In the genomic region with DNA sequence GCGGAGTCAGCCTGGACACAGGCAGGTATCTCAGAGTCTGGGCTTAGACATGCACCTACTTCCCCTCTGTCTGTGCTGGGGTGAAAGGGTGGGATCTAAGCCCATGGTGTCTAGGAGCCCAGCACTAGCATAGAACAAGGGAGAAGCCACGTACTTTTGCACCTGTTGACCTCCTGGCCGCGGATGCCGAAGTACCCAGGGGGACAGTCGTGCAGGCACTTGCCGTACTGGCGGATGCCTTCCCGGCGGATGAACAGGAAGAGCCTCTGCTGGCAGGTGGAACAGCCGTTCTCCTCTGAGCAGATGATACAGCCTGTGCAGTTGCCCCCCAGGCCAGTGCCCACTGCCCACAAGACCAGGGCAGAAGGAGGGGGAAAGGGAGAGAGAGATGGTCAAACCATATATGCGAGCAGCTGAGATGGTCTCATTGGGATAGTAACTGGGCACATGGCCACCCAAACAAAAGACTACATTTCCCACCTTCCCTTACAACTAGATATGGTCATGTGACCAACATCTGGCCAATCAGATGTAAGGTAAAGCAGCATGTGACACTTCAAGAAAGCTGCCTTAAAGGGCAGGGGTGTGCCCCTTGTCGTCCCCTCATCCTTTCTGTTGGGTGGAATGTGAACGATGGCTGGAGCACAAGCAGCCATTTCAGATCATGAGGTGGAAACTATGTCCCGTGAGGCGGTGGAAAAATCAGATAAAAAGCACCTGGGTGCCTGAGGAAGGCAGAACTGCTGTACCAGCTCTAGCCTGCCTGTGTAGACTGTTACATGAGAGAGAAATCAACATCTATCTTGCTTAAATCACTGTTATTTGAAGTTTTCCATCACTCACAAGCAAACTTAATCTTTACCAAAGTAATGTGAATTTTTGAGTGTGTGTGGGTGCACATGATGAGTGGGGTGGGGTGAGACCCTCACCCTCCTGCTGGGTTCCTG, we compare ENCODE assay signal across 9 cellular contexts. TPM values are rescaled to one million over a fixed set of nuclear protein-coding genes. Genes with fewer than 3 reads are reported as not detected.
DNase-seq lines count a peak whose midpoint lies in the region; ATAC-seq and TF ChIP-seq lines count a peak whose summit lies in the region.
"Had no signal": no experiment of that assay in that cellular context is flagged by ENCODE, and none has a peak within 500 bp of the region (broad histone marks: within the 10 kb centered on the region; RNA-seq: fewer than 3 reads in every experiment).

No MANE protein-coding gene starts in this region.

- DNase-seq in EH (ENCODE audit: low read depth) (peak; percentile 63), SK-N-SH (peak; percentile 62), fibroblast of villous mesenchyme (ENCODE audit: low read depth) (peak; percentile 23), NCI-H2081 treated with DMSO at 0.1 percent for 48 hours (lab: John Stamatoyannopoulos, UW) (no peak)
- DNase-seq in activated CD4-positive, CD25-positive, alpha-beta regulatory T cell treated with anti-CD3 and anti-CD28 coated beads, Interleukin-2, amount 50 U/mL, for 72 hours, result no peak

- no peaks in the 10 kb centered on the region for H3K36me3 ChIP-seq in HEK293 (ENCODE audit: control insufficient read depth in 2 of 2, insufficient read depth in 1 of 2, low read length in 2 of 2)
- H3K36me3 ChIP-seq in SK-N-SH (replicated peaks in 1 of 2; ENCODE audit: control insufficient read depth in 1 of 2, insufficient read depth in 2 of 2, low read length in 1 of 2), result no peaks in the 10 kb centered on the region
- H3K36me3 ChIP-seq: tibial nerve had no signal

- H3F3A ChIP-seq in SK-N-SH (replicated peaks; ENCODE audit: insufficient read depth), result no peaks in the 10 kb centered on the region

- CTCF ChIA-PET in HEK293 (lab: Yijun Ruan, JAX) (interaction anchor here (0.7 to 13.9 kb wide), 2 partner anchors 11 to 156 kb away, joined by 3 to 99 read pairs; no protein-coding TSS in a partner anchor), SK-N-SH (lab: Yijun Ruan, JAX) (interaction anchor here (0.9 to 14.8 kb wide), 4 partner anchors 11 to 152 kb away, joined by 3 to 146 read pairs (median 15); no protein-coding TSS in a partner anchor)

- H2AFZ ChIP-seq in SK-N-SH (ENCODE audit: low read depth), result no peak overlapping the region

- POLR2A ChIA-PET in HEK293 (lab: Yijun Ruan, JAX) (no interaction called here), SK-N-SH (lab: Yijun Ruan, JAX) (no interaction called here)

- peaks cover 11% of the 10 kb centered on the region; the same call in 1 of the 2 replicates for H3K27me3 ChIP-seq in SK-N-SH (ENCODE audit: insufficient read depth)

- no peaks in the 10 kb centered on the region for H3K79me2 ChIP-seq in SK-N-SH (ENCODE audit: insufficient read depth)

- H3K9me3 ChIP-seq in HEK293 (ENCODE audit: control insufficient read depth, insufficient read depth, low read depth, low read length) (no peaks in the 10 kb centered on the region), SK-N-SH (no peaks in the 10 kb centered on the region)

- H3K9me2 ChIP-seq in SK-N-SH, result no peaks in the 10 kb centered on the region

- H3K27ac ChIP-seq in HEK293 (ENCODE audit: extremely low read depth, low read depth, low read length) (no peak overlapping the region), SK-N-SH (ENCODE audit: low read depth in 2 of 2, low read length in 1 of 2) (no peak overlapping the region)
- H3K27ac ChIP-seq: tibial nerve had no signal

- TF ChIP-seq RAD21 in SK-N-SH (IDR thresholded peaks at IDR 0.05; ENCODE audit: low read length), result no peak

- no peak for ATAC-seq in HG03196 (IDR thresholded peaks at IDR 0.05; ENCODE audit: unreplicated experiment)
- ATAC-seq: Right ventricle myocardium inferior had no signal

- WGBS in SK-N-SH (ENCODE audit: low lambda C conversion rate), result 60% methylated on average over 13 of the region's 16 CpGs

- no peak overlapping the region for H3K4me2 ChIP-seq in SK-N-SH

- no peak for TF ChIP-seq EP300 in SK-N-SH (IDR thresholded peaks at IDR 0.05; ENCODE audit: borderline replicate concordance in 1 of 2, low read depth in 1 of 2, low read length in 1 of 2)

- H4K20me1 ChIP-seq in SK-N-SH (ENCODE audit: insufficient read depth), result no peaks in the 10 kb centered on the region

- H3K4me1 ChIP-seq in HEK293 (ENCODE audit: control insufficient read depth, insufficient read depth, low read length) (no peaks in the 10 kb centered on the region), SK-N-SH (ENCODE audit: control insufficient read depth in 1 of 2, insufficient read depth in 2 of 2, low read depth in 1 of 2, low read length in 1 of 2) (no peaks in the 10 kb centered on the region; a peak in 1 of 4 replicates)
- H3K4me1 ChIP-seq: tibial nerve had no signal

- H3K9ac ChIP-seq in SK-N-SH, result no peak overlapping the region

- H3K4me3 ChIP-seq in HEK293 (ENCODE audit: low read depth, low read length) (no peak overlapping the region), SK-N-SH (ENCODE audit: low read depth in 2 of 2, low read length in 1 of 2) (no peak overlapping the region), fibroblast of villous mesenchyme (ENCODE audit: low read depth, low read length) (no peak overlapping the region)
- H3K4me3 ChIP-seq: tibial nerve had no signal

- TF ChIP-seq CTCF in HEK293 (tag by site-specific recombination; IDR thresholded peaks at IDR 0.05), result no peak
- TF ChIP-seq CTCF in SK-N-SH (IDR thresholded peaks at IDR 0.05), result no peak
- TF ChIP-seq CTCF in fibroblast of villous mesenchyme (IDR thresholded peaks at IDR 0.05; ENCODE audit: insufficient read depth, low read depth, low read length), result no peak

TF ChIP-seq in HEK293, 187 proteins besides CTCF, POLR2A, EP300 and RAD21:
- TF ChIP-seq ZNF16 (tag by site-specific recombination; IDR thresholded peaks at IDR 0.05; ENCODE audit: low read depth) (no peak), SCRT2 (tag by site-specific recombination; IDR thresholded peaks at IDR 0.05) (0 out of 2 replicates have a peak, but pooled peaks have one; percentile 22)

TF ChIP-seq in SK-N-SH, 30 proteins besides CTCF, POLR2A, EP300 and RAD21:
- TF ChIP-seq, protein P1, sequence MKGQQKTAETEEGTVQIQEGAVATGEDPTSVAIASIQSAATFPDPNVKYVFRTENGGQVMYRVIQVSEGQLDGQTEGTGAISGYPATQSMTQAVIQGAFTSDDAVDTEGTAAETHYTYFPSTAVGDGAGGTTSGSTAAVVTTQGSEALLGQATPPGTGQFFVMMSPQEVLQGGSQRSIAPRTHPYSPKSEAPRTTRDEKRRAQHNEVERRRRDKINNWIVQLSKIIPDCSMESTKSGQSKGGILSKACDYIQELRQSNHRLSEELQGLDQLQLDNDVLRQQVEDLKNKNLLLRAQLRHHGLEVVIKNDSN (IDR thresholded peaks at IDR 0.05; ENCODE audit: borderline replicate concordance, low read depth), result peak; percentile 90
- no peak for TF ChIP-seq SIN3A (IDR thresholded peaks at IDR 0.05; ENCODE audit: borderline replicate concordance, low read depth, low read length)
- TF ChIP-seq, protein P2, sequence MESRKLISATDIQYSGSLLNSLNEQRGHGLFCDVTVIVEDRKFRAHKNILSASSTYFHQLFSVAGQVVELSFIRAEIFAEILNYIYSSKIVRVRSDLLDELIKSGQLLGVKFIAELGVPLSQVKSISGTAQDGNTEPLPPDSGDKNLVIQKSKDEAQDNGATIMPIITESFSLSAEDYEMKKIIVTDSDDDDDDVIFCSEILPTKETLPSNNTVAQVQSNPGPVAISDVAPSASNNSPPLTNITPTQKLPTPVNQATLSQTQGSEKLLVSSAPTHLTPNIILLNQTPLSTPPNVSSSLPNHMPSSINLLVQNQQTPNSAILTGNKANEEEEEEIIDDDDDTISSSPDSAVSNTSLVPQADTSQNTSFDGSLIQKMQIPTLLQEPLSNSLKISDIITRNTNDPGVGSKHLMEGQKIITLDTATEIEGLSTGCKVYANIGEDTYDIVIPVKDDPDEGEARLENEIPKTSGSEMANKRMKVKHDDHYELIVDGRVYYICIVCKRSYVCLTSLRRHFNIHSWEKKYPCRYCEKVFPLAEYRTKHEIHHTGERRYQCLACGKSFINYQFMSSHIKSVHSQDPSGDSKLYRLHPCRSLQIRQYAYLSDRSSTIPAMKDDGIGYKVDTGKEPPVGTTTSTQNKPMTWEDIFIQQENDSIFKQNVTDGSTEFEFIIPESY (IDR thresholded peaks at IDR 0.05; ENCODE audit: borderline replicate concordance, low read depth), result no peak
- TF ChIP-seq, protein P3, sequence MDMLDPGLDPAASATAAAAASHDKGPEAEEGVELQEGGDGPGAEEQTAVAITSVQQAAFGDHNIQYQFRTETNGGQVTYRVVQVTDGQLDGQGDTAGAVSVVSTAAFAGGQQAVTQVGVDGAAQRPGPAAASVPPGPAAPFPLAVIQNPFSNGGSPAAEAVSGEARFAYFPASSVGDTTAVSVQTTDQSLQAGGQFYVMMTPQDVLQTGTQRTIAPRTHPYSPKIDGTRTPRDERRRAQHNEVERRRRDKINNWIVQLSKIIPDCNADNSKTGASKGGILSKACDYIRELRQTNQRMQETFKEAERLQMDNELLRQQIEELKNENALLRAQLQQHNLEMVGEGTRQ (IDR thresholded peaks at IDR 0.05; ENCODE audit: borderline replicate concordance, low read depth, low read length), result peak; percentile 46; the same call in 1 of the 2 replicates

RNA-seq across cellular contexts. Expression of a gene that starts 34.0 kb away (rescaled TPM):
- polyA plus RNA-seq in SK-N-SH (2012; rRNA removed), result 0.03 TPM in 1 of 2 replicates, not detected in the other
- polyA plus RNA-seq in SK-N-SH (2012; cell fraction: cytosol; rRNA removed), result 0.03 and 0.04 TPM in 2 replicates
- polyA plus RNA-seq in SK-N-SH (2012; cell fraction: nucleus; rRNA removed), result 0.06 and 0.08 TPM in 2 replicates
- not detected in 2 replicates for total RNA-seq in fibroblast of villous mesenchyme
- total RNA-seq: Right ventricle myocardium inferior had no signal

RNA-seq across cellular contexts. Expression of a gene that starts 51.9 kb away (rescaled TPM):
- not detected in 2 replicates for polyA plus RNA-seq in SK-N-SH (2012; rRNA removed)
- 0.01 TPM in 1 of 2 replicates, not detected in the other for polyA plus RNA-seq in SK-N-SH (2012; cell fraction: cytosol; rRNA removed)
- polyA plus RNA-seq in SK-N-SH (2012; cell fraction: nucleus; rRNA removed), result not detected in 2 replicates
- not detected in 2 replicates for total RNA-seq in fibroblast of villous mesenchyme

Comparison
In these comparisons a context has a peak if more than half of its experiments do, and no peak if none do; other contexts are left out.
1. DNase-seq: peak in EH (single experiment), SK-N-SH (single experiment) and fibroblast of villous mesenchyme (single experiment); none in activated CD4-positive, CD25-positive, alpha-beta regulatory T cell treated with anti-CD3 and anti-CD28 coated beads, Interleukin-2, amount 50 U/mL, for 72 hours (single experiment) and NCI-H2081 treated with DMSO at 0.1 percent for 48 hours (single experiment).